ENCODE assay signal across 20 cellular contexts in the genomic region with DNA sequence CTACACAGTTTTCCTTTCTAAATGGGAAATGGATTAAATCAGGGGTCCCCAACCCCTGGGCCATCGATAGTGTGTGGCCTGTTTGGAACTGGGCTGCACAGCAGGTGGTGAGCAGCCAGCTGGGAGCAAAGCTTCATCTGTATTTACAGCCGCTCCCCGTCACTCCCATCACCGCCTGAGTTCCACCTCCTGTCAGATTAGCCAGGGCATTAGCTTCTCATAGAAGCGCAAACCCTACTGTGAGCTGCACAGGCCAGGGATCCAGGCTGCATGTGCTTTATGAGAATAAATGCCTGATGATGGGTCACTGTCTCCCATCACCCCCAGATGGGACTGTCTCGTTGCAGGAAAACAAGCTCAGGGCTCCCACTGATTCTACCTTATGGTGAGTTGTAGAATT. TPM values are rescaled to one million over a fixed set of nuclear protein-coding genes. Genes with fewer than 3 reads are reported as not detected.
DNase-seq lines count a peak whose midpoint lies in the region; ATAC-seq lines count a peak whose summit lies in the region.
"Had no signal": no experiment of that assay in that cellular context is flagged by ENCODE, and none has a peak within 500 bp of the region (broad histone marks: within the 10 kb centered on the region; RNA-seq: fewer than 3 reads in every experiment).

No MANE protein-coding gene starts in this region.

- no peaks in the 10 kb centered on the region for H3K9me3 Mint-ChIP-seq in activated naive CD4-positive, alpha-beta T cell treated with anti-CD3 and anti-CD28 coated beads, Interleukin-2, amount 50 U/mL, for 24 hours
- no peaks in the 10 kb centered on the region for H3K9me3 Mint-ChIP-seq in activated naive CD4-positive, alpha-beta T cell treated with anti-CD3 and anti-CD28 coated beads, Interleukin-2, amount 50 U/mL, for 72 hours
- no peaks in the 10 kb centered on the region for H3K9me3 Mint-ChIP-seq in stimulated activated effector memory CD8-positive, alpha-beta T cell treated with anti-CD3 and anti-CD28 coated beads, Interleukin-12 subunit alpha, Interleukin-12 subunit beta, amount 100 ng/mL, for 72 hours

- peak overlapping the region; percentile 23 for H3K4me3 Mint-ChIP-seq in activated naive CD4-positive, alpha-beta T cell treated with anti-CD3 and anti-CD28 coated beads, Interleukin-2, amount 50 U/mL, for 24 hours
- H3K4me3 Mint-ChIP-seq in stimulated activated effector memory CD8-positive, alpha-beta T cell treated with anti-CD3 and anti-CD28 coated beads, Interleukin-12 subunit alpha, Interleukin-12 subunit beta, amount 100 ng/mL, for 72 hours: no peak overlapping the region
- H3K4me3 Mint-ChIP-seq: IgD-negative memory B cell had no signal

- H3K27me3 ChIP-seq in right cardiac atrium (ENCODE audit: control insufficient read depth, insufficient read depth): no peaks in the 10 kb centered on the region

- intact Hi-C loops in right cardiac atrium (cut with DNase I): no loop called here

- WGBS in right cardiac atrium: 43% methylated on average over 6 of the region's 6 CpGs

- H3K27ac ChIP-seq in KOPT-K1 (ENCODE audit: low read depth, low read length, poor library complexity, severe bottlenecking) (peak overlapping the region; percentile 100), right cardiac atrium (ENCODE audit: low read length) (no peak overlapping the region)

- no peak overlapping the region for H3K4me3 ChIP-seq in right cardiac atrium (ENCODE audit: low read length)

- no peaks in the 10 kb centered on the region for H3K36me3 Mint-ChIP-seq in activated naive CD4-positive, alpha-beta T cell treated with anti-CD3 and anti-CD28 coated beads, Interleukin-2, amount 50 U/mL, for 24 hours
- no peaks in the 10 kb centered on the region for H3K36me3 Mint-ChIP-seq in activated naive CD4-positive, alpha-beta T cell treated with anti-CD3 and anti-CD28 coated beads, Interleukin-2, amount 50 U/mL, for 72 hours
- no peaks in the 10 kb centered on the region for H3K36me3 Mint-ChIP-seq in stimulated activated effector memory CD8-positive, alpha-beta T cell treated with anti-CD3 and anti-CD28 coated beads, Interleukin-12 subunit alpha, Interleukin-12 subunit beta, amount 100 ng/mL, for 72 hours
- H3K36me3 Mint-ChIP-seq: CD4-positive, alpha-beta memory T cell; IgD-negative memory B cell had no signal

- peaks cover 72% of the 10 kb centered on the region for H3K4me1 Mint-ChIP-seq in activated naive CD4-positive, alpha-beta T cell treated with anti-CD3 and anti-CD28 coated beads, Interleukin-2, amount 50 U/mL, for 24 hours
- H3K4me1 Mint-ChIP-seq in stimulated activated effector memory CD8-positive, alpha-beta T cell treated with anti-CD3 and anti-CD28 coated beads, Interleukin-12 subunit alpha, Interleukin-12 subunit beta, amount 100 ng/mL, for 72 hours: peaks cover 36% of the 10 kb centered on the region
- H3K4me1 Mint-ChIP-seq: IgD-negative memory B cell had no signal

- ATAC-seq in activated naive CD4-positive, alpha-beta T cell treated with anti-CD3 and anti-CD28 coated beads, Interleukin-2, amount 50 U/mL, for 72 hours: no peak
- no peak for ATAC-seq in stimulated activated effector memory CD8-positive, alpha-beta T cell treated with anti-CD3 and anti-CD28 coated beads, Interleukin-12 subunit alpha, Interleukin-12 subunit beta, amount 100 ng/mL, for 72 hours
- ATAC-seq in right cardiac atrium: no peak

- H3K27me3 Mint-ChIP-seq in activated naive CD4-positive, alpha-beta T cell treated with anti-CD3 and anti-CD28 coated beads, Interleukin-2, amount 50 U/mL, for 24 hours: no peaks in the 10 kb centered on the region

- no peaks in the 10 kb centered on the region for H3K36me3 ChIP-seq in KOPT-K1 (ENCODE audit: insufficient read depth, low read length)
- H3K36me3 ChIP-seq: BE2C had no signal

- H3K4me1 ChIP-seq in right cardiac atrium (ENCODE audit: control insufficient read depth, insufficient read depth, low read length): no peaks in the 10 kb centered on the region
- H3K4me1 ChIP-seq: BE2C had no signal

- H3K9me3 ChIP-seq in KOPT-K1 (ENCODE audit: insufficient read depth, low read length, poor library complexity, severe bottlenecking) (peaks cover 5% of the 10 kb centered on the region), right cardiac atrium (ENCODE audit: control insufficient read depth, low read length) (no peaks in the 10 kb centered on the region)
- H3K9me3 ChIP-seq: BE2C had no signal

- peak overlapping the region; percentile 93 for H3K27ac Mint-ChIP-seq in activated naive CD4-positive, alpha-beta T cell treated with anti-CD3 and anti-CD28 coated beads, Interleukin-2, amount 50 U/mL, for 24 hours
- peak overlapping the region in 1 of 2 donors; percentile 74 for H3K27ac Mint-ChIP-seq in activated naive CD4-positive, alpha-beta T cell treated with anti-CD3 and anti-CD28 coated beads, Interleukin-2, amount 50 U/mL, for 72 hours
- H3K27ac Mint-ChIP-seq in stimulated activated effector memory CD8-positive, alpha-beta T cell treated with anti-CD3 and anti-CD28 coated beads, Interleukin-12 subunit alpha, Interleukin-12 subunit beta, amount 100 ng/mL, for 72 hours: peak overlapping the region; percentile 74
- H3K27ac Mint-ChIP-seq: IgD-negative memory B cell had no signal

- DNase-seq in activated naive CD4-positive, alpha-beta T cell treated with anti-CD3 and anti-CD28 coated beads, Interleukin-2, amount 50 U/mL, for 72 hours (ENCODE audit: low spot score in 2 of 2): no peak
- DNase-seq in ecto neural progenitor cell (ENCODE audit: low spot score): peak; percentile 62
- peak in 1 of 2 donors; percentile 28 for DNase-seq in stimulated activated effector memory CD8-positive, alpha-beta T cell treated with anti-CD3 and anti-CD28 coated beads, Interleukin-12 subunit alpha, Interleukin-12 subunit beta, amount 100 ng/mL, for 72 hours (ENCODE audit: low spot score in 2 of 2)
- no peak for DNase-seq in right cardiac atrium
- DNase-seq in NCI-H446 (lab: John Stamatoyannopoulos, UW): no peak
- DNase-seq in activated CD4-positive, alpha-beta T cell treated with anti-CD3 and anti-CD28 coated beads for 4 hours: no peak
- DNase-seq: BE2C; CD4-positive, alpha-beta memory T cell; Kasumi-1; MM.1S; NCI-H1092 treated with DMSO at 0.1 percent for 48 hours; NCI-H2081 treated with DMSO at 0.1 percent for 48 hours; NCI-H510A; NCI-H774; RPMI8226; SHP77 treated with DMSO at 0.1 percent for 48 hours had no signal

RNA-seq across cellular contexts. Expression of gene FLT4, which starts 41.2 kb away (rescaled TPM):
- total RNA-seq in activated naive CD4-positive, alpha-beta T cell treated with anti-CD3 and anti-CD28 coated beads, Interleukin-2, amount 50 U/mL, for 72 hours: 1 to 10 TPM in 1 of 2 donors, under 1 TPM in 1; 0.98 to 2.6 TPM
- 1 to 10 TPM; 2.0 to 3.3 (median 3.3) TPM for total RNA-seq in right cardiac atrium
- 4.8 TPM for polyA plus RNA-seq in right cardiac atrium

RNA-seq across cellular contexts. Expression of gene OR2Y1, which starts 49.3 kb away (rescaled TPM):
- total RNA-seq in activated naive CD4-positive, alpha-beta T cell treated with anti-CD3 and anti-CD28 coated beads, Interleukin-2, amount 50 U/mL, for 72 hours: not detected
- total RNA-seq in right cardiac atrium: not detected
- not detected for polyA plus RNA-seq in right cardiac atrium
- total RNA-seq: CD4-positive, alpha-beta memory T cell; H1 had no signal
- polyA plus RNA-seq: CD4-positive, alpha-beta memory T cell; H1; IgD-negative memory B cell had no signal
